In genomic region chr3:14810070-14810732, GRCh38 we compare ENCODE assay signal across 11 cellular contexts. TPM values are rescaled to one million over a fixed set of nuclear protein-coding genes. Genes with fewer than 3 reads are reported as not detected.
A peak's percentile ranks its signal among the peaks of the same experiment; 100 is the strongest.
DNase-seq lines count a peak whose midpoint lies in the region; ATAC-seq and TF ChIP-seq lines count a peak whose summit lies in the region.
"Had no signal": no experiment of that assay in that cellular context is flagged by ENCODE, and none has a peak within 500 bp of the region (broad histone marks: within the 10 kb centered on the region; RNA-seq: fewer than 3 reads in every experiment).

No MANE protein-coding gene starts in this region.

- H3K9me3 ChIP-seq in iPS-18c (ENCODE audit: control insufficient read depth, insufficient read depth, low read length), result no peaks in the 10 kb centered on the region
- no peaks in the 10 kb centered on the region for H3K9me3 ChIP-seq in psoas muscle
- no peaks in the 10 kb centered on the region for H3K9me3 ChIP-seq in CD8-positive, alpha-beta T cell (ENCODE audit: low read length)
- H3K9me3 ChIP-seq: HAP-1 had no signal

- H3K4me3 ChIP-seq in iPS-18c (ENCODE audit: insufficient read depth, low read depth, low read length), result peak overlapping the region; percentile 52
- peak overlapping the region; percentile 68 for H3K4me3 ChIP-seq in psoas muscle
- H3K4me3 ChIP-seq in CD8-positive, alpha-beta T cell (ENCODE audit: low read depth, low read length), result no peak overlapping the region
- H3K4me3 ChIP-seq: BLaER1 treated with 17β-estradiol and CSF1 and Interleukin-3, amounts not matched to agents 10 nM and 100 nM; HAP-1 had no signal

- H3K27me3 Mint-ChIP-seq in brain, result peaks cover 82% of the 10 kb centered on the region
- H3K27me3 Mint-ChIP-seq in naive thymus-derived CD8-positive, alpha-beta T cell, result peaks cover 37 to 84% (median 59%) of the 10 kb centered on the region in 5 donors
- H3K27me3 Mint-ChIP-seq in CD8-positive, alpha-beta T cell (ENCODE audit: low read depth), result peaks cover 48% of the 10 kb centered on the region

- peaks cover 0 to 2% (median 0%) of the 10 kb centered on the region in 5 experiments for H3K9me3 Mint-ChIP-seq in brain
- no peaks in the 10 kb centered on the region for H3K9me3 Mint-ChIP-seq in naive thymus-derived CD8-positive, alpha-beta T cell
- H3K9me3 Mint-ChIP-seq in CD8-positive, alpha-beta T cell, result no peaks in the 10 kb centered on the region

- H3K27ac ChIP-seq in psoas muscle, result peak overlapping the region; percentile 50
- H3K27ac ChIP-seq in CD8-positive, alpha-beta T cell (ENCODE audit: low read depth, low read length), result no peak overlapping the region
- H3K27ac ChIP-seq: BLaER1 treated with 17β-estradiol and CSF1 and Interleukin-3, amounts not matched to agents 10 nM and 100 nM had no signal

- intact Hi-C loops in psoas muscle (cut with DNase I), result no loop called here
- intact Hi-C loops in CD8-positive, alpha-beta T cell (cut with DNase I, micrococcal nuclease), result no loop called here

- peaks cover 12% of the 10 kb centered on the region for H3K4me1 Mint-ChIP-seq in brain
- H3K4me1 Mint-ChIP-seq in naive thymus-derived CD8-positive, alpha-beta T cell, result peaks cover 5 to 10% (median 8%) of the 10 kb centered on the region in 4 donors
- H3K4me1 Mint-ChIP-seq in CD8-positive, alpha-beta T cell (ENCODE audit: low read depth), result peaks cover 2% of the 10 kb centered on the region

- no peaks in the 10 kb centered on the region for H3K36me3 Mint-ChIP-seq in brain
- no peaks in the 10 kb centered on the region for H3K36me3 Mint-ChIP-seq in naive thymus-derived CD8-positive, alpha-beta T cell
- H3K36me3 Mint-ChIP-seq in CD8-positive, alpha-beta T cell, result no peaks in the 10 kb centered on the region

- ATAC-seq in psoas muscle, result peak in 3 of 4 donors; percentile 46 to 64 (median 48)
- no peak for ATAC-seq in naive thymus-derived CD8-positive, alpha-beta T cell
- no peak for ATAC-seq in CD8-positive, alpha-beta T cell

- TF ChIP-seq CTCF in brain (conservative IDR thresholded peaks at IDR 0.05) (no peak), psoas muscle (IDR thresholded peaks at IDR 0.05) (no peak)
- no peak for TF ChIP-seq CTCF in CD8-positive, alpha-beta T cell (IDR thresholded peaks at IDR 0.05)

- 3 to 7% (median 5%) methylated on average over 25 to 62 of the region's 75 CpGs for WGBS in psoas muscle, 3 donors

- peak overlapping the region; percentile 62 to 83 (median 77) for H3K4me3 Mint-ChIP-seq in brain
- H3K4me3 Mint-ChIP-seq in naive thymus-derived CD8-positive, alpha-beta T cell, result peak overlapping the region in 3 of 10 donors; percentile 11 to 28 (median 27)
- H3K4me3 Mint-ChIP-seq in CD8-positive, alpha-beta T cell, result no peak overlapping the region

- no peaks in the 10 kb centered on the region for H3K36me3 ChIP-seq in psoas muscle (ENCODE audit: insufficient read depth in 1 of 2, low read depth in 1 of 2)
- no peaks in the 10 kb centered on the region for H3K36me3 ChIP-seq in CD8-positive, alpha-beta T cell (ENCODE audit: insufficient read depth, low read length)
- H3K36me3 ChIP-seq: BLaER1 treated with 17β-estradiol and CSF1 and Interleukin-3, amounts not matched to agents 10 nM and 100 nM; HAP-1 had no signal

- peaks cover 5% of the 10 kb centered on the region for H3K4me1 ChIP-seq in psoas muscle
- no peaks in the 10 kb centered on the region for H3K4me1 ChIP-seq in CD8-positive, alpha-beta T cell (ENCODE audit: insufficient read depth, low read length)
- H3K4me1 ChIP-seq: HAP-1 had no signal

- CTCF ChIA-PET in CD8-positive, alpha-beta T cell (lab: Charles Lee), result no interaction called here

- POLR2A ChIA-PET in naive thymus-derived CD8-positive, alpha-beta T cell (lab: Charles Lee), result no interaction called here
- POLR2A ChIA-PET in CD8-positive, alpha-beta T cell (lab: Charles Lee), result no interaction called here

- H3K27me3 ChIP-seq in psoas muscle (ENCODE audit: insufficient read depth in 3 of 3, low read length in 2 of 3), result peaks cover 0 to 61% (median 9%) of the 10 kb centered on the region in 3 donors
- H3K27me3 ChIP-seq in CD8-positive, alpha-beta T cell (ENCODE audit: insufficient read depth, low read length), result peaks cover 3% of the 10 kb centered on the region

- H3K27ac Mint-ChIP-seq in brain, result no peak overlapping the region
- no peak overlapping the region for H3K27ac Mint-ChIP-seq in naive thymus-derived CD8-positive, alpha-beta T cell
- no peak overlapping the region for H3K27ac Mint-ChIP-seq in CD8-positive, alpha-beta T cell

- DNase-seq in Daoy (ENCODE audit: low read depth) (peak; percentile 58), psoas muscle (peak; percentile 55 to 68), NCI-H510A (lab: John Stamatoyannopoulos, UW) (no peak)
- no peak for DNase-seq in naive thymus-derived CD8-positive, alpha-beta T cell
- DNase-seq in CD8-positive, alpha-beta T cell, result no peak
- DNase-seq in activated CD8-positive, alpha-beta memory T cell treated with anti-CD3 and anti-CD28 coated beads for 24 hours, result no peak
- DNase-seq: SW 1271 had no signal

RNA-seq across cellular contexts. Expression of gene FGD5, which starts 8.6 kb away (rescaled TPM):
- total RNA-seq in Daoy (2014; rRNA removed; shearing (Covaris generic)), result 6.1 and 7.0 TPM in 2 replicates
- polyA plus RNA-seq in brain (ENCODE audit: insufficient read depth, low read depth, low replicate concordance) (2.8 TPM), psoas muscle (1 to 10 TPM; 3.6 to 5.7 (median 3.8) TPM)
- 10 to 100 TPM in 2 of 4 donors, 1 to 10 TPM in 2; 6.4 to 14.6 (median 9.2) TPM for total RNA-seq in psoas muscle
- under 1 TPM in 1 of 2 experiments, not detected in 1; 0.05 TPM for total RNA-seq in naive thymus-derived CD8-positive, alpha-beta T cell
- not detected for polyA plus RNA-seq in naive thymus-derived CD8-positive, alpha-beta T cell
- total RNA-seq in CD8-positive, alpha-beta T cell, result not detected

Comparison
In these comparisons a context has a peak if more than half of its experiments do, and no peak if none do; other contexts are left out.
1. DNase-seq: peak in Daoy (single experiment) and psoas muscle (2 of 2); none in NCI-H510A (single experiment), naive thymus-derived CD8-positive, alpha-beta T cell (0 of 10), CD8-positive, alpha-beta T cell (0 of 7) and activated CD8-positive, alpha-beta memory T cell treated with anti-CD3 and anti-CD28 coated beads for 24 hours (single experiment).
2. ATAC-seq: peak in psoas muscle (3 of 4); none in naive thymus-derived CD8-positive, alpha-beta T cell (0 of 2) and CD8-positive, alpha-beta T cell (single experiment).